Comparison of ENCODE assay signal across 16 cellular contexts in the genomic region with DNA sequence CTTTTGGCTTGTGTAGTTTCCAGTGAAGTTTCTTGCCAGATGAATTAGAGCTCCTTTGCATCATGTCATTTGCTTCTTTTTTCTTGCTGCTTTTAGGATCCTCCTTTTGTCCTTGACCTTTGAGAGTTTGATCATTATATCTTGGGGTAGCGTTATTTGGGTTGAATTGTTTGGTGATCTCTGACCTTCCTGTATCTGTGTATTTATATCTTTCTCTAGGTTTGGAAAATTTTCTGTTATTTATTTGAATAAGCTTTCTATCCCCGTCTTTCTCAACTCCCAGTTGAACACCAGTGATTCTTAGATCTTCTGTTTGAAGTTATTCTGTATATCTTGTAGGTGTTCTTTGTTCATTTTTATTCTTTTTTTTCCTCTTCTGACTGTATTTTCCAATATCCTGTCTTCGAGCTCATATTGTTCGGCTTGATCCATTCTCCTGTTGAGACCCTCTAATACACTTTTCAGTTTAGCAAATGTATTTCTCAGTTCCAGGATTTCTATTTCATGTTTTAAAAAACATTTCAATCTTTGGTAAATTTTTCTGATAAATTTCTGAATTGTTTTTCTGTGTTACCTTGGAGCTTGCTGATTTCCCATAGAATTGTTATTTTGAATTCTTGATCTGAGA. TPM values are rescaled to one million over a fixed set of nuclear protein-coding genes. Genes with fewer than 3 reads are reported as not detected.
DNase-seq lines count a peak whose midpoint lies in the region; ATAC-seq and TF ChIP-seq lines count a peak whose summit lies in the region.
"Had no signal": no experiment of that assay in that cellular context is flagged by ENCODE, and none has a peak within 500 bp of the region (broad histone marks: within the 10 kb centered on the region; RNA-seq: fewer than 3 reads in every experiment).

No MANE protein-coding gene starts in this region.

- no peak overlapping the region for H3K27ac ChIP-seq in Karpas-422 (ENCODE audit: low read length)

- H4K20me1 ChIP-seq in Karpas-422 (ENCODE audit: insufficient read depth, low read depth, low read length) = peaks cover 11% of the 10 kb centered on the region

- H3K9me3 Mint-ChIP-seq in activated naive CD8-positive, alpha-beta T cell (ENCODE audit: low read depth) = peaks cover 34% of the 10 kb centered on the region
- peaks cover 40% of the 10 kb centered on the region for H3K9me3 Mint-ChIP-seq in activated naive CD8-positive, alpha-beta T cell treated with anti-CD3 and anti-CD28 coated beads for 36 hours
- H3K9me3 Mint-ChIP-seq in chondrocyte (ENCODE audit: low read depth) (peaks cover 29% of the 10 kb centered on the region), natural killer cell (peaks cover 5 to 12% of the 10 kb centered on the region in 2 donors)

- H3K27me3 Mint-ChIP-seq in activated naive CD8-positive, alpha-beta T cell = no peaks in the 10 kb centered on the region
- H3K27me3 Mint-ChIP-seq in activated naive CD8-positive, alpha-beta T cell treated with anti-CD3 and anti-CD28 coated beads for 36 hours = no peaks in the 10 kb centered on the region
- no peaks in the 10 kb centered on the region for H3K27me3 Mint-ChIP-seq in chondrocyte (ENCODE audit: low read depth)
- no peaks in the 10 kb centered on the region for H3K27me3 Mint-ChIP-seq in natural killer cell (ENCODE audit: low read depth in 2 of 2)
- H3K27me3 Mint-ChIP-seq: CD4-positive, CD25-positive, alpha-beta regulatory T cell; CD8-positive, alpha-beta memory T cell; IgD-negative memory B cell had no signal

- no peaks in the 10 kb centered on the region for H3K27me3 ChIP-seq in Karpas-422 (ENCODE audit: low read length)
- H3K27me3 ChIP-seq: BE2C had no signal

- no peak overlapping the region for H2AFZ ChIP-seq in Karpas-422 (ENCODE audit: low read length)
- H2AFZ ChIP-seq: GM23338 had no signal

- DNase-seq in activated naive CD8-positive, alpha-beta T cell treated with anti-CD3 and anti-CD28 coated beads for 36 hours = no peak
- peak; percentile 73 for DNase-seq in Karpas-422
- no peak for DNase-seq in chondrocyte (ENCODE audit: low spot score)
- DNase-seq in stimulated activated naive CD4-positive, alpha-beta T cell (lab: John Stamatoyannopoulos, UW) = no peak
- no peak for DNase-seq in natural killer cell
- DNase-seq: ACHN; BE2C; C1 segment of cervical spinal cord; CD4-positive, CD25-positive, alpha-beta regulatory T cell; CD8-positive, alpha-beta memory T cell; COR-L47; HCEC 1CT had no signal

- ATAC-seq in GM21367 (IDR thresholded peaks at IDR 0.05; ENCODE audit: unreplicated experiment) = no peak
- ATAC-seq in natural killer cell = no peak
- ATAC-seq: GM23338 had no signal

- H3K4me2 ChIP-seq in Karpas-422 (ENCODE audit: low read depth, low read length, poor library complexity, severe bottlenecking) = no peak overlapping the region
- H3K4me2 ChIP-seq: GM23338 had no signal

- peaks cover 99% of the 10 kb centered on the region for H3K79me2 ChIP-seq in Karpas-422 (ENCODE audit: low read length)

- TF ChIP-seq CTCF in chondrocyte (IDR thresholded peaks at IDR 0.05) (no peak), natural killer cell (IDR thresholded peaks at IDR 0.05) (no peak)

- H3K9me2 ChIP-seq in Karpas-422 (replicated peaks; ENCODE audit: insufficient read depth, low read length) = no peaks in the 10 kb centered on the region

- H3K4me1 Mint-ChIP-seq in activated naive CD8-positive, alpha-beta T cell (ENCODE audit: low read depth) = peaks cover 20% of the 10 kb centered on the region
- H3K4me1 Mint-ChIP-seq in activated naive CD8-positive, alpha-beta T cell treated with anti-CD3 and anti-CD28 coated beads for 36 hours = peaks cover 34% of the 10 kb centered on the region
- H3K4me1 Mint-ChIP-seq in chondrocyte (ENCODE audit: low read depth) = peaks cover 65% of the 10 kb centered on the region
- H3K4me1 Mint-ChIP-seq in natural killer cell = peaks cover 61 to 73% of the 10 kb centered on the region in 2 donors

- intact Hi-C loops in natural killer cell (cut with micrococcal nuclease) = no loop called here

- peaks cover 39% of the 10 kb centered on the region for H3K4me1 ChIP-seq in Karpas-422 (ENCODE audit: low read length)
- H3K4me1 ChIP-seq: BE2C had no signal

- H3K4me3 ChIP-seq in Karpas-422 (ENCODE audit: low read length) = no peak overlapping the region
- H3K4me3 ChIP-seq: GM23338 had no signal

- peak overlapping the region; percentile 17 for H3K4me3 Mint-ChIP-seq in activated naive CD8-positive, alpha-beta T cell
- no peak overlapping the region for H3K4me3 Mint-ChIP-seq in activated naive CD8-positive, alpha-beta T cell treated with anti-CD3 and anti-CD28 coated beads for 36 hours
- H3K4me3 Mint-ChIP-seq in chondrocyte (ENCODE audit: unreplicated experiment) (no peak overlapping the region), natural killer cell (no peak overlapping the region)
- H3K4me3 Mint-ChIP-seq: CD4-positive, CD25-positive, alpha-beta regulatory T cell; CD8-positive, alpha-beta memory T cell; GM23338 had no signal

- H3K36me3 ChIP-seq in Karpas-422 (ENCODE audit: insufficient read depth, low read length) = peaks cover 60% of the 10 kb centered on the region
- H3K36me3 ChIP-seq: BE2C had no signal

- no peak overlapping the region for H3K9ac ChIP-seq in Karpas-422 (ENCODE audit: low read length)

- no peak overlapping the region for H3K27ac Mint-ChIP-seq in activated naive CD8-positive, alpha-beta T cell
- no peak overlapping the region for H3K27ac Mint-ChIP-seq in activated naive CD8-positive, alpha-beta T cell treated with anti-CD3 and anti-CD28 coated beads for 36 hours
- peak overlapping the region; percentile 37 for H3K27ac Mint-ChIP-seq in chondrocyte (ENCODE audit: unreplicated experiment)
- no peak overlapping the region for H3K27ac Mint-ChIP-seq in natural killer cell
- H3K27ac Mint-ChIP-seq: CD4-positive, CD25-positive, alpha-beta regulatory T cell; GM23338; IgD-negative memory B cell had no signal

- peaks cover 35% of the 10 kb centered on the region for H3K9me3 ChIP-seq in Karpas-422 (ENCODE audit: low read length)
- H3K9me3 ChIP-seq: BE2C had no signal

- H3K36me3 Mint-ChIP-seq in activated naive CD8-positive, alpha-beta T cell = peaks cover 37% of the 10 kb centered on the region
- peaks cover 72% of the 10 kb centered on the region for H3K36me3 Mint-ChIP-seq in activated naive CD8-positive, alpha-beta T cell treated with anti-CD3 and anti-CD28 coated beads for 36 hours
- H3K36me3 Mint-ChIP-seq in chondrocyte (ENCODE audit: low read depth) (peaks cover 18% of the 10 kb centered on the region), natural killer cell (peaks cover 21% of the 10 kb centered on the region)

RNA-seq across cellular contexts. Expression of a gene that starts 20.8 kb away (rescaled TPM):
- 10 to 100 TPM; 49.5 to 51.8 TPM for total RNA-seq in activated naive CD8-positive, alpha-beta T cell treated with anti-CD3 and anti-CD28 coated beads for 36 hours
- total RNA-seq in Karpas-422 (2014; rRNA removed; shearing (Covaris generic); ENCODE audit: low replicate concordance) = 172 and 259 TPM in 2 replicates
- total RNA-seq in chondrocyte (209 to 255 TPM (median 228 TPM) in 3 replicates), natural killer cell (10 to 100 TPM; 49.2 to 57.1 (median 50.0) TPM)
